1 cellular context compared by ENCODE assay signal in genomic region chr18:29164020-29164706, GRCh38.
TF ChIP-seq lines count a peak whose summit lies in the region.

No MANE protein-coding gene starts in this region.

TF ChIP-seq in IMR-90, 13 proteins besides CTCF, POLR2A, EP300 and RAD21 (continued from another document):
- no peak for TF ChIP-seq CEBPB (IDR thresholded peaks at IDR 0.05; ENCODE audit: low read depth, low read length)
- TF ChIP-seq BHLHE40 (IDR thresholded peaks at IDR 0.05; ENCODE audit: low read depth, low read length) = peak; percentile 70
- no peak for TF ChIP-seq SMC3 (IDR thresholded peaks at IDR 0.05; ENCODE audit: low read depth, low read length)
- TF ChIP-seq FOS (IDR thresholded peaks at IDR 0.05; ENCODE audit: low read depth, low read length) = peak; percentile 99
- TF ChIP-seq MAFK (IDR thresholded peaks at IDR 0.05; ENCODE audit: low read depth, low read length) = peak; percentile 28; the same call in 1 of the 2 replicates
- peak; percentile 61; the same call in 1 of the 2 replicates for TF ChIP-seq NFE2L2 (IDR thresholded peaks at IDR 0.05; ENCODE audit: low read depth, low read length)
